Comparison of ENCODE assay signal across 22 cellular contexts in the genomic region with DNA sequence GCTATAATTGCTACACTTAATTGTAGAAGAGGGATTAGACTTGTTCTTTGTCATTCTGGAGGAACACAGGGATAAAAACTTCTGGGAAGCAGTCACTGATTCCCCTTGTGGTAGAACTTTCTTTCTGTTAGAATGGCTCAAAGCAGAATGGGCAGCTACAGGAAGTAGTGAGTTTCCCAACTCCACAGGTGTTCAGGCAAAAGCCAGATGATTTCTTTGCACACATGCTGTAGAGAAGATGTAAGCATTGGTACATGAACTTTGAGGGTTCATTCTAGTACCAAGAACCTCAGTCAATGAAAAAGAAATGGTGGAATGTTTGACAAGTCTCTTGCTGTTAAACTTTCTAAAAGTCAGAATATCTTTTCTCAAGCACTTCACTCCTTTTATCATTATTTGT.
"Had no signal": no experiment of that assay in that cellular context is flagged by ENCODE, and none has a peak within 500 bp of the region (broad histone marks: within the 10 kb centered on the region; RNA-seq: fewer than 3 reads in every experiment).

No MANE protein-coding gene starts in this region.

- H3K4me2 ChIP-seq: hepatocyte had no signal

- H3K9me3 ChIP-seq: breast epithelium, left lung, neutrophil, right atrium auricular region, tibial nerve, uterus had no signal

- H3K9me3 Mint-ChIP-seq: activated naive CD8-positive, alpha-beta T cell treated with anti-CD3 and anti-CD28 coated beads, Interleukin-2, amount 10 ng/mL, durations not matched to agents 7 days and 5 days; naive thymus-derived CD8-positive, alpha-beta T cell; stimulated activated naive B cell treated with anti-CD40 and anti-IgM and Interleukin-4, amounts not matched to agents 10 μg/mL and 1 μg/mL and 100 μg/mL, for 72 hours had no signal

- H3K4me3 Mint-ChIP-seq: activated CD8-positive, alpha-beta T cell treated with anti-CD3 and anti-CD28 coated beads, Interleukin-2, amount 10 ng/mL, durations not matched to agents 7 days and 5 days; activated naive CD8-positive, alpha-beta T cell treated with anti-CD3 and anti-CD28 coated beads, Interleukin-2, amount 10 ng/mL, durations not matched to agents 7 days and 5 days; naive thymus-derived CD8-positive, alpha-beta T cell; stimulated activated naive B cell treated with anti-CD40 and anti-IgM and Interleukin-4, amounts not matched to agents 10 μg/mL and 1 μg/mL and 100 μg/mL, for 72 hours had no signal

- H3K4me3 ChIP-seq: breast epithelium, hepatocyte, left lung, right atrium auricular region, skin epidermis, tibial nerve, uterus had no signal

- H3K27me3 Mint-ChIP-seq: activated naive CD8-positive, alpha-beta T cell treated with anti-CD3 and anti-CD28 coated beads, Interleukin-2, amount 10 ng/mL, durations not matched to agents 7 days and 5 days; naive thymus-derived CD8-positive, alpha-beta T cell; stimulated activated naive B cell treated with anti-CD40 and anti-IgM and Interleukin-4, amounts not matched to agents 10 μg/mL and 1 μg/mL and 100 μg/mL, for 72 hours had no signal

- DNase-seq: activated CD4-positive, alpha-beta T cell treated with anti-CD3 and anti-CD28 coated beads for 48 hours; activated CD8-positive, alpha-beta memory T cell treated with anti-CD3 and anti-CD28 coated beads, Interleukin-2, amount 50 U/mL, for 4 hours; activated CD8-positive, alpha-beta T cell treated with anti-CD3 and anti-CD28 coated beads, Interleukin-2, amount 10 ng/mL, durations not matched to agents 7 days and 5 days; activated gamma-delta T cell treated with Interleukin-2 at 50 U/mL for 16 hours; activated naive CD8-positive, alpha-beta T cell treated with anti-CD3 and anti-CD28 coated beads, Interleukin-2, amount 10 ng/mL, durations not matched to agents 7 days and 5 days; aorta; kidney; left lung; naive thymus-derived CD8-positive, alpha-beta T cell; posterior cingulate gyrus; stimulated activated CD4-positive, alpha-beta T cell treated with anti-CD3 and anti-CD28 coated beads, Interleukin-15, amount 100 ng/mL, for 24 hours; stimulated activated CD4-positive, alpha-beta T cell treated with anti-CD3 and anti-CD28 coated beads, Interleukin-4, amount 100 ng/mL, for 1 hour; stimulated activated naive B cell treated with anti-CD40 and anti-IgM and Interleukin-4, amounts not matched to agents 10 μg/mL and 1 μg/mL and 100 μg/mL, for 72 hours; T-helper 2 cell; uterus had no signal

- H2AFZ ChIP-seq: hepatocyte had no signal

- ATAC-seq: activated CD8-positive, alpha-beta T cell treated with anti-CD3 and anti-CD28 coated beads, Interleukin-2, amount 10 ng/mL, durations not matched to agents 7 days and 5 days; esophagus mucosa; left lung; naive thymus-derived CD8-positive, alpha-beta T cell; stimulated activated naive B cell treated with anti-CD40 and anti-IgM and Interleukin-4, amounts not matched to agents 10 μg/mL and 1 μg/mL and 100 μg/mL, for 72 hours had no signal

- H3K27ac ChIP-seq: breast epithelium, hepatocyte, left lung, neutrophil, right atrium auricular region, skin epidermis, tibial nerve, uterus had no signal

- H3K27ac Mint-ChIP-seq: activated CD8-positive, alpha-beta T cell treated with anti-CD3 and anti-CD28 coated beads, Interleukin-2, amount 10 ng/mL, durations not matched to agents 7 days and 5 days; activated naive CD8-positive, alpha-beta T cell treated with anti-CD3 and anti-CD28 coated beads, Interleukin-2, amount 10 ng/mL, durations not matched to agents 7 days and 5 days; naive thymus-derived CD8-positive, alpha-beta T cell; stimulated activated naive B cell treated with anti-CD40 and anti-IgM and Interleukin-4, amounts not matched to agents 10 μg/mL and 1 μg/mL and 100 μg/mL, for 72 hours had no signal

- H3K27me3 ChIP-seq: breast epithelium, hepatocyte, left lung, neutrophil, right atrium auricular region, tibial nerve, uterus had no signal

- H3K36me3 ChIP-seq: breast epithelium, uterus had no signal
